16 cellular contexts compared by ENCODE assay signal in genomic region chr15:49741721-49742120, GRCh38.
DNase-seq lines count a peak whose midpoint lies in the region; ATAC-seq and TF ChIP-seq lines count a peak whose summit lies in the region.
"Had no signal": no experiment of that assay in that cellular context is flagged by ENCODE, and none has a peak within 500 bp of the region (broad histone marks: within the 10 kb centered on the region; RNA-seq: fewer than 3 reads in every experiment).

No MANE protein-coding gene starts in this region.

- TF ChIP-seq CTCF in Loucy (conservative IDR thresholded peaks at IDR 0.05; ENCODE audit: low read length) (no peak), left lung (IDR thresholded peaks at IDR 0.05) (no peak)

- H3K4me2 ChIP-seq in Loucy (ENCODE audit: low read depth, low read length, poor library complexity, severe bottlenecking) = no peak overlapping the region

- no peaks in the 10 kb centered on the region for H3K4me1 Mint-ChIP-seq in effector memory CD8-positive, alpha-beta T cell (ENCODE audit: low read depth in 2 of 2)
- H3K4me1 Mint-ChIP-seq: B cell, memory B cell, nephron progenitor cell had no signal

- intact Hi-C loops in left lung (cut with DNase I) = no loop called here

- H3K9me3 Mint-ChIP-seq in effector memory CD8-positive, alpha-beta T cell = no peaks in the 10 kb centered on the region
- H3K9me3 Mint-ChIP-seq: nephron progenitor cell had no signal

- no peaks in the 10 kb centered on the region for H3K9me3 ChIP-seq in Loucy (ENCODE audit: insufficient read depth, low read depth, low read length)
- H3K9me3 ChIP-seq in left lung = no peaks in the 10 kb centered on the region

- no peak overlapping the region for H3K9ac ChIP-seq in Loucy (ENCODE audit: low read depth, low read length, poor library complexity, severe bottlenecking)

- DNase-seq in DMS153 (lab: John Stamatoyannopoulos, UW) (peak; percentile 5), DMS153 treated with DMSO at 0.1 percent for 48 hours (lab: John Stamatoyannopoulos, UW; ENCODE audit: unreplicated experiment) (no peak), SHP77 (lab: John Stamatoyannopoulos, UW) (peak; percentile 28 to 53), myocyte (ENCODE audit: low read depth) (peak; percentile 93), left lung (no peak)
- no peak for DNase-seq in effector memory CD8-positive, alpha-beta T cell
- DNase-seq: 8988T; activated gamma-delta T cell; effector memory CD4-positive, alpha-beta T cell; GF-D8; NCI-H146; nephron progenitor cell had no signal

- no peaks in the 10 kb centered on the region for H4K20me1 ChIP-seq in Loucy (ENCODE audit: insufficient read depth, low read length, poor library complexity, severe bottlenecking)

- H2AFZ ChIP-seq in Loucy (ENCODE audit: low read length) = peak overlapping the region; percentile 54; the same call in 1 of the 2 replicates

- no peaks in the 10 kb centered on the region for H3K36me3 Mint-ChIP-seq in effector memory CD8-positive, alpha-beta T cell (ENCODE audit: insufficient read depth)
- H3K36me3 Mint-ChIP-seq: memory B cell had no signal

- H3K27me3 ChIP-seq in Loucy (ENCODE audit: insufficient read depth, low read length, poor library complexity, severe bottlenecking) (no peaks in the 10 kb centered on the region), left lung (no peaks in the 10 kb centered on the region)

- H3F3A ChIP-seq in Loucy (ENCODE audit: low read depth) = peaks cover 4% of the 10 kb centered on the region; the same call in 1 of the 2 replicates

- H3K27me3 Mint-ChIP-seq in effector memory CD8-positive, alpha-beta T cell = peaks cover 14 to 28% of the 10 kb centered on the region in 2 donors
- H3K27me3 Mint-ChIP-seq: B cell had no signal

- H3K4me3 ChIP-seq in Loucy (ENCODE audit: low read length, poor library complexity, severe bottlenecking) (no peak overlapping the region), left lung (no peak overlapping the region)

- no peak for ATAC-seq in effector memory CD8-positive, alpha-beta T cell (replicated peaks)
- ATAC-seq in left lung = no peak
- no peak for ATAC-seq in GM21723 (IDR thresholded peaks at IDR 0.05; ENCODE audit: unreplicated experiment)

- H3K4me3 Mint-ChIP-seq in effector memory CD8-positive, alpha-beta T cell = no peak overlapping the region
- H3K4me3 Mint-ChIP-seq: B cell, memory B cell, nephron progenitor cell had no signal

- H3K36me3 ChIP-seq in Loucy (ENCODE audit: insufficient read depth, low read length) (no peaks in the 10 kb centered on the region), left lung (no peaks in the 10 kb centered on the region)

- H3K27ac Mint-ChIP-seq in effector memory CD8-positive, alpha-beta T cell = no peak overlapping the region
- H3K27ac Mint-ChIP-seq: B cell, memory B cell, nephron progenitor cell had no signal

- no peaks in the 10 kb centered on the region for H3K79me2 ChIP-seq in Loucy (ENCODE audit: insufficient read depth, low read length)

- H3K4me1 ChIP-seq in Loucy (ENCODE audit: insufficient read depth, low read length, poor library complexity, severe bottlenecking) (peaks cover 22% of the 10 kb centered on the region), left lung (no peaks in the 10 kb centered on the region)

- H3K27ac ChIP-seq in left lung = no peak overlapping the region

- H3K9me2 ChIP-seq in Loucy (replicated peaks; ENCODE audit: low read depth, low read length) = no peaks in the 10 kb centered on the region

Comparison
In these comparisons a context has a peak if more than half of its experiments do, and no peak if none do; other contexts are left out.
1. DNase-seq: peak in DMS153 (single experiment), SHP77 (2 of 2) and myocyte (single experiment); none in DMS153 treated with DMSO at 0.1 percent for 48 hours (single experiment), effector memory CD8-positive, alpha-beta T cell (0 of 3) and left lung (0 of 2).